8 cellular contexts compared by ENCODE assay signal in the genomic region with DNA sequence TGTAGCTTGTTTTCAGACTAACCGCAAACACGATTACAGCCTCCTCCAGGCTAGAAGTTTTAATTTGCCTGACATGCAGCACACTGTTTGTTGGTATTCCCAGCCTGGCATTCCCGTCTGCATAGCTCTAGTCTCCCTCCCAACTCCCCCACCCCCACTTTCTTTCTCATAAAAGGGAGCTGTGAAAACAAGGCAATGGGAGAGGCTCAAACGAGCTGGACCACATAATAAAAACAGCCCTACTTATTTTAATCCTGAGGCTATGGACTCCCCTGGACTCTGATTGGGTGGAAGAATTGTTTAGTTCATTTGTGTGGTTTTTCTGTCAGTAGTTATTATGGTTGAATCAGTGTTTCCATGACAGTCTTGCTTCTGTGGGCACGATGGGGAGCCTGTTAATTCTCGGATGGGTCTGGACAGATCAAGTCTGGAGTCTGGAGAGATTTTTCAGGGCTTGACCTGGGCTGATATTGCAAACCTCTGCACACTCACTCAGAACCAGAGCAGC. TPM values are rescaled to one million over a fixed set of nuclear protein-coding genes. Genes with fewer than 3 reads are reported as not detected.
DNase-seq lines count a peak whose midpoint lies in the region; ATAC-seq and TF ChIP-seq lines count a peak whose summit lies in the region.

No MANE protein-coding gene starts in this region.

- DNase-seq in NCI-H526 treated with DMSO at 0.1 percent for 48 hours (lab: John Stamatoyannopoulos, UW) (peak; percentile 58), dermis blood vessel endothelial cell (peak; percentile 34), medulla oblongata (ENCODE audit: extremely low spot score) (peak; percentile 58), tibial nerve (ENCODE audit: low spot score in 2 of 2) (no peak), NOMO-1 (lab: John Stamatoyannopoulos, UW; ENCODE audit: unreplicated experiment in 2 of 2) (no peak)

- H3K27ac ChIP-seq in DOHH2 (ENCODE audit: low read depth, low read length) (no peak overlapping the region), tibial nerve (peak overlapping the region; percentile 89 to 98 (median 94))

- peak overlapping the region; percentile 74 for H3K4me2 ChIP-seq in DOHH2 (ENCODE audit: low read length)

- H3K4me1 ChIP-seq in DOHH2 (ENCODE audit: control insufficient read depth, low read length), result peaks cover 15% of the 10 kb centered on the region
- peaks cover 0 to 64% (median 7%) of the 10 kb centered on the region in 4 donors for H3K4me1 ChIP-seq in tibial nerve

- no peaks in the 10 kb centered on the region for H3K9me2 ChIP-seq in DOHH2 (replicated peaks; ENCODE audit: control insufficient read depth, low read length)

- no peaks in the 10 kb centered on the region for H3F3A ChIP-seq in DOHH2 (ENCODE audit: control insufficient read depth, insufficient read depth)

- H3K36me3 ChIP-seq in DOHH2 (ENCODE audit: control insufficient read depth, low read length) (no peaks in the 10 kb centered on the region), tibial nerve (no peaks in the 10 kb centered on the region)

- H4K20me1 ChIP-seq in DOHH2 (ENCODE audit: control insufficient read depth, insufficient read depth, low read depth, low read length), result 0 out of 2 replicates have a peak, but pooled peaks cover 3% of the 10 kb centered on the region

- no peak for TF ChIP-seq POLR2A in tibial nerve (IDR thresholded peaks at IDR 0.05)

- no peak for TF ChIP-seq EP300 in tibial nerve (IDR thresholded peaks at IDR 0.05)

- 5 to 8% methylated on average over 6 of the region's 6 CpGs for WGBS in tibial nerve, 2 donors

- no peaks in the 10 kb centered on the region for H3K9me3 ChIP-seq in DOHH2 (ENCODE audit: control insufficient read depth, insufficient read depth, low read length)
- no peaks in the 10 kb centered on the region for H3K9me3 ChIP-seq in tibial nerve

- H3K27me3 ChIP-seq in DOHH2 (ENCODE audit: control insufficient read depth, low read length) (peaks cover 16% of the 10 kb centered on the region), tibial nerve (no peaks in the 10 kb centered on the region)

- no peaks in the 10 kb centered on the region for H3K79me2 ChIP-seq in DOHH2 (ENCODE audit: control insufficient read depth, low read length)

- H3K4me3 ChIP-seq in DOHH2 (ENCODE audit: low read length) (peak overlapping the region; percentile 66), tibial nerve (peak overlapping the region; percentile 67 to 95 (median 76))

- ATAC-seq in GM18907 (IDR thresholded peaks at IDR 0.05; ENCODE audit: unreplicated experiment) (no peak), GM21526 (IDR thresholded peaks at IDR 0.05; ENCODE audit: low FRiP score, unreplicated experiment) (no peak)

- TF ChIP-seq CTCF in DOHH2 (IDR thresholded peaks at IDR 0.05; ENCODE audit: low read depth, low read length, poor library complexity, severe bottlenecking) (no peak), tibial nerve (IDR thresholded peaks at IDR 0.05) (no peak)

RNA-seq across cellular contexts. Expression of gene STON1, which starts 1.2 kb away (rescaled TPM):
- total RNA-seq in dermis blood vessel endothelial cell, result 4.3 and 8.1 TPM in 2 replicates
- total RNA-seq in tibial nerve, result 10 to 100 TPM; 34.1 to 57.0 (median 46.9) TPM

Comparison
In these comparisons a context has a peak if more than half of its experiments do, and no peak if none do; other contexts are left out.
1. DNase-seq: peak in NCI-H526 treated with DMSO at 0.1 percent for 48 hours (single experiment), dermis blood vessel endothelial cell (single experiment) and medulla oblongata (single experiment); none in tibial nerve (0 of 2) and NOMO-1 (0 of 2).